Comparison of ENCODE assay signal across 10 cellular contexts in genomic region chr4:150722908-150723362, GRCh38.
DNase-seq lines count a peak whose midpoint lies in the region; ATAC-seq, FAIRE-seq and TF ChIP-seq lines count a peak whose summit lies in the region.
"Had no signal": no experiment of that assay in that cellular context is flagged by ENCODE, and none has a peak within 500 bp of the region (broad histone marks: within the 10 kb centered on the region; RNA-seq: fewer than 3 reads in every experiment).

No MANE protein-coding gene starts in this region.

- POLR2A ChIA-PET in naive thymus-derived CD4-positive, alpha-beta T cell (lab: Charles Lee), result no interaction called here

- H3K27me3 Mint-ChIP-seq in naive thymus-derived CD4-positive, alpha-beta T cell, result no peaks in the 10 kb centered on the region

- no peak overlapping the region for H3K27ac Mint-ChIP-seq in naive thymus-derived CD4-positive, alpha-beta T cell

- TF ChIP-seq CTCF in epithelial cell of esophagus (IDR thresholded peaks at IDR 0.05; ENCODE audit: insufficient read depth, low read depth, low read length, missing control alignments) (peak; percentile 45), lower lobe of right lung (IDR thresholded peaks at IDR 0.05) (peak; percentile 29), uterus (IDR thresholded peaks at IDR 0.05) (no peak)

- FAIRE-seq in RCC 7860 (lab: Jason Lieb, UNC), result no peak
- FAIRE-seq: A204.1 had no signal

- H3K36me3 ChIP-seq in lower lobe of right lung, result no peaks in the 10 kb centered on the region
- no peaks in the 10 kb centered on the region for H3K36me3 ChIP-seq in uterus
- H3K36me3 ChIP-seq in naive thymus-derived CD4-positive, alpha-beta T cell (ENCODE audit: control insufficient read depth in 2 of 3, insufficient read depth in 3 of 3, low read length in 3 of 3), result peaks cover 0 to 21% (median 0%) of the 10 kb centered on the region in 3 experiments

- peak; percentile 93 to 97 for ATAC-seq in lower lobe of right lung
- no peak for ATAC-seq in GM21786 (IDR thresholded peaks at IDR 0.05; ENCODE audit: unreplicated experiment)
- no peak for ATAC-seq in naive thymus-derived CD4-positive, alpha-beta T cell

- no peak overlapping the region for H3K4me3 ChIP-seq in epithelial cell of esophagus (ENCODE audit: low read length)
- no peak overlapping the region for H3K4me3 ChIP-seq in lower lobe of right lung
- H3K4me3 ChIP-seq in uterus, result no peak overlapping the region
- no peak overlapping the region for H3K4me3 ChIP-seq in naive thymus-derived CD4-positive, alpha-beta T cell (ENCODE audit: low read length)

- H3K9me3 ChIP-seq in lower lobe of right lung (peaks cover 9% of the 10 kb centered on the region), uterus (peaks cover 0 to 9% of the 10 kb centered on the region in 2 donors)
- H3K9me3 ChIP-seq in naive thymus-derived CD4-positive, alpha-beta T cell (ENCODE audit: control insufficient read depth in 2 of 3, low read length in 3 of 3), result no peaks in the 10 kb centered on the region

- CTCF ChIA-PET in naive thymus-derived CD4-positive, alpha-beta T cell (lab: Charles Lee), result no interaction called here

- intact Hi-C loops in lower lobe of right lung (cut with DNase I) (no loop called here), uterus (cut with DNase I; ENCODE audit: low total_unique reads) (no loop called here)
- intact Hi-C loops in naive thymus-derived CD4-positive, alpha-beta T cell (cut with micrococcal nuclease), result no loop called here

- no peak for TF ChIP-seq POLR2A in uterus (IDR thresholded peaks at IDR 0.05)

- H3K4me3 Mint-ChIP-seq in naive thymus-derived CD4-positive, alpha-beta T cell, result no peak overlapping the region

- no peak overlapping the region for H3K27ac ChIP-seq in lower lobe of right lung
- H3K27ac ChIP-seq in uterus, result no peak overlapping the region
- H3K27ac ChIP-seq in naive thymus-derived CD4-positive, alpha-beta T cell (ENCODE audit: low read depth, low read length), result no peak overlapping the region

- peaks cover 0 to 12% (median 0%) of the 10 kb centered on the region in 7 donors for H3K4me1 Mint-ChIP-seq in naive thymus-derived CD4-positive, alpha-beta T cell

- peaks cover 4 to 27% (median 12%) of the 10 kb centered on the region in 11 donors for H3K9me3 Mint-ChIP-seq in naive thymus-derived CD4-positive, alpha-beta T cell

- H3K4me1 ChIP-seq in lower lobe of right lung (peaks cover 13% of the 10 kb centered on the region), uterus (no peaks in the 10 kb centered on the region)
- H3K4me1 ChIP-seq in naive thymus-derived CD4-positive, alpha-beta T cell (ENCODE audit: control insufficient read depth in 2 of 2, insufficient read depth in 2 of 2, low read length in 2 of 2), result no peaks in the 10 kb centered on the region

- H3K27me3 ChIP-seq in lower lobe of right lung (ENCODE audit: low read depth) (no peaks in the 10 kb centered on the region), uterus (no peaks in the 10 kb centered on the region)
- no peaks in the 10 kb centered on the region for H3K27me3 ChIP-seq in naive thymus-derived CD4-positive, alpha-beta T cell (ENCODE audit: control insufficient read depth in 2 of 2, insufficient read depth in 2 of 2, low read length in 2 of 2)

- peaks cover 21 to 70% (median 63%) of the 10 kb centered on the region in 5 donors for H3K36me3 Mint-ChIP-seq in naive thymus-derived CD4-positive, alpha-beta T cell

- DNase-seq in NCI-H1436 (lab: John Stamatoyannopoulos, UW) (peak; percentile 38), NCI-H1436 treated with DMSO at 0.1 percent for 48 hours (lab: John Stamatoyannopoulos, UW) (no peak), epithelial cell of esophagus (ENCODE audit: low read depth) (peak; percentile 80), lower lobe of right lung (peak; percentile 79), uterus (peak; percentile 23 to 51), RCC 7860 (ENCODE audit: low spot score) (no peak)
- DNase-seq in naive thymus-derived CD4-positive, alpha-beta T cell, result no peak
- DNase-seq: NCI-H748 treated with DMSO at 0.1 percent for 48 hours had no signal

Comparison
In these comparisons a context has a peak if more than half of its experiments do, and no peak if none do; other contexts are left out.
1. DNase-seq: peak in NCI-H1436 (single experiment), epithelial cell of esophagus (single experiment), lower lobe of right lung (single experiment) and uterus (2 of 2); none in NCI-H1436 treated with DMSO at 0.1 percent for 48 hours (single experiment), RCC 7860 (single experiment) and naive thymus-derived CD4-positive, alpha-beta T cell (0 of 9).
2. CTCF ChIP-seq: peak in epithelial cell of esophagus (single experiment) and lower lobe of right lung (single experiment); none in uterus (0 of 4).
3. ATAC-seq: peak in lower lobe of right lung (2 of 2); none in GM21786 (single experiment) and naive thymus-derived CD4-positive, alpha-beta T cell (single experiment).